In genomic region chr4:42519803-42520417, GRCh38 we compare ENCODE assay signal across 9 cellular contexts.
A peak's percentile ranks its signal among the peaks of the same experiment; 100 is the strongest.
DNase-seq lines count a peak whose midpoint lies in the region; ATAC-seq and TF ChIP-seq lines count a peak whose summit lies in the region.
"Had no signal": no experiment of that assay in that cellular context is flagged by ENCODE, and none has a peak within 500 bp of the region (broad histone marks: within the 10 kb centered on the region; RNA-seq: fewer than 3 reads in every experiment).

No MANE protein-coding gene starts in this region.

- H3K27me3 Mint-ChIP-seq in CD14-positive monocyte (ENCODE audit: low read depth in 3 of 3) (no peaks in the 10 kb centered on the region), T-cell (no peaks in the 10 kb centered on the region), chondrocyte (ENCODE audit: low read depth) (peaks cover 8% of the 10 kb centered on the region)

- ATAC-seq in GM18502 (IDR thresholded peaks at IDR 0.05; ENCODE audit: poor library complexity, unreplicated experiment) (peak; percentile 67), T-cell (replicated peaks in 1 of 4) (peak in 3 of 4 experiments; percentile 35 to 57 (median 42)), lung (ENCODE audit: insufficient read depth, low FRiP score) (no peak), HG02973 (IDR thresholded peaks at IDR 0.05; ENCODE audit: unreplicated experiment) (no peak)
- no peak for ATAC-seq in stimulated activated naive CD8-positive, alpha-beta T cell treated with anti-CD3 and anti-CD28 coated beads, Interleukin-15, Interleukin-2, amounts not matched to agents 100 U/mL and 50 U/mL, for 24 hours

- no peaks in the 10 kb centered on the region for H3K9me3 ChIP-seq in lung (ENCODE audit: control insufficient read depth in 2 of 2, insufficient read depth in 1 of 2, low read length in 1 of 2)

- H3K36me3 ChIP-seq in lung (ENCODE audit: control insufficient read depth in 2 of 2, insufficient read depth in 2 of 2, low read length in 2 of 2), result peaks cover 5 to 11% of the 10 kb centered on the region in 2 donors

- DNase-seq in CD14-positive monocyte (ENCODE audit: low spot score) (no peak), T-cell (peak in 20 of 34 experiments; percentile 2 to 43 (median 24)), chondrocyte (ENCODE audit: low spot score) (no peak), lung (ENCODE audit: low spot score) (no peak)
- peak; percentile 60 for DNase-seq in Jurkat, Clone E6-1 (ENCODE audit: low read depth, low spot score)
- DNase-seq in stimulated activated naive CD8-positive, alpha-beta T cell treated with anti-CD3 and anti-CD28 coated beads, Interleukin-15, Interleukin-2, amounts not matched to agents 100 U/mL and 50 U/mL, for 24 hours, result peak; percentile 55

- peaks cover 0 to 12% of the 10 kb centered on the region in 2 donors for H3K4me1 ChIP-seq in lung (ENCODE audit: control insufficient read depth in 2 of 2, insufficient read depth in 2 of 2, low read length in 2 of 2)

- H3K4me1 Mint-ChIP-seq in CD14-positive monocyte (no peaks in the 10 kb centered on the region), T-cell (no peaks in the 10 kb centered on the region), chondrocyte (ENCODE audit: low read depth) (peaks cover 8% of the 10 kb centered on the region)

- no peak overlapping the region for H3K27ac ChIP-seq in lung (ENCODE audit: low read depth in 1 of 2, low read length in 1 of 2)

- H3K4me3 Mint-ChIP-seq in CD14-positive monocyte, result no peak overlapping the region
- no peak overlapping the region for H3K4me3 Mint-ChIP-seq in T-cell
- no peak overlapping the region for H3K4me3 Mint-ChIP-seq in chondrocyte (ENCODE audit: unreplicated experiment)
- H3K4me3 Mint-ChIP-seq: T-helper 1 cell treated with Interleukin-12 subunit alpha and Interleukin-12 subunit beta and Interleukin-4 antibody, amounts not matched to agents 30 μg/mL and 1 μg/mL, for 36 hours had no signal

- H3K4me3 ChIP-seq in Jurkat, Clone E6-1 (ENCODE audit: low read length), result no peak overlapping the region
- no peak overlapping the region for H3K4me3 ChIP-seq in lung

- CTCF ChIA-PET in T-cell (lab: Charles Lee), result interaction anchor here (0.6 to 4.2 kb wide), 26 partner anchors 8 to 564 kb away, joined by 3 to 29 read pairs (median 4); no protein-coding TSS in a partner anchor

- H3K27ac Mint-ChIP-seq in CD14-positive monocyte (no peak overlapping the region), T-cell (no peak overlapping the region), chondrocyte (ENCODE audit: unreplicated experiment) (no peak overlapping the region)
- H3K27ac Mint-ChIP-seq: T-helper 1 cell treated with Interleukin-12 subunit alpha and Interleukin-12 subunit beta and Interleukin-4 antibody, amounts not matched to agents 30 μg/mL and 1 μg/mL, for 36 hours had no signal

- H3K36me3 Mint-ChIP-seq in CD14-positive monocyte (peaks cover 13 to 31% of the 10 kb centered on the region in 2 donors), T-cell (peaks cover 38% of the 10 kb centered on the region), chondrocyte (ENCODE audit: low read depth) (no peaks in the 10 kb centered on the region)

- intact Hi-C loops in CD14-positive monocyte (cut with micrococcal nuclease), result loop anchor here in 1 of 2 donors (5.0 kb wide), 1 partner anchor 238 kb away; no protein-coding TSS in a partner anchor

- POLR2A ChIA-PET in T-cell (lab: Charles Lee), result no interaction called here

- WGBS in lung, 2 donors, result 27 to 30% methylated on average over 3 of the region's 3 CpGs

- H3K9me3 Mint-ChIP-seq in CD14-positive monocyte (no peaks in the 10 kb centered on the region), T-cell (no peaks in the 10 kb centered on the region), chondrocyte (ENCODE audit: low read depth) (no peaks in the 10 kb centered on the region)
- H3K9me3 Mint-ChIP-seq: T-helper 1 cell treated with Interleukin-12 subunit alpha and Interleukin-12 subunit beta and Interleukin-4 antibody, amounts not matched to agents 30 μg/mL and 1 μg/mL, for 36 hours had no signal

- TF ChIP-seq CTCF in CD14-positive monocyte (IDR thresholded peaks at IDR 0.05) (peak; percentile 81), chondrocyte (IDR thresholded peaks at IDR 0.05) (peak; percentile 95), lung (IDR thresholded peaks at IDR 0.05; ENCODE audit: control extremely low read depth, extremely low read depth) (peak; percentile 48)

- no peaks in the 10 kb centered on the region for H3K27me3 ChIP-seq in lung (ENCODE audit: control insufficient read depth, insufficient read depth)

Comparison
In these comparisons a context has a peak if more than half of its experiments do, and no peak if none do; other contexts are left out.
1. DNase-seq: peak in Jurkat, Clone E6-1 (single experiment), T-cell (20 of 34) and stimulated activated naive CD8-positive, alpha-beta T cell treated with anti-CD3 and anti-CD28 coated beads, Interleukin-15, Interleukin-2, amounts not matched to agents 100 U/mL and 50 U/mL, for 24 hours (single experiment); none in CD14-positive monocyte (single experiment), chondrocyte (single experiment) and lung (single experiment).
2. ATAC-seq: peak in GM18502 (single experiment) and T-cell (3 of 4); none in lung (single experiment), stimulated activated naive CD8-positive, alpha-beta T cell treated with anti-CD3 and anti-CD28 coated beads, Interleukin-15, Interleukin-2, amounts not matched to agents 100 U/mL and 50 U/mL, for 24 hours (single experiment) and HG02973 (single experiment).
3. Peak in every context shown above with its lines, with median percentiles within 50 percentile points of each other: CTCF ChIP-seq.